Comparison of ENCODE assay signal across 29 cellular contexts in the genomic region with DNA sequence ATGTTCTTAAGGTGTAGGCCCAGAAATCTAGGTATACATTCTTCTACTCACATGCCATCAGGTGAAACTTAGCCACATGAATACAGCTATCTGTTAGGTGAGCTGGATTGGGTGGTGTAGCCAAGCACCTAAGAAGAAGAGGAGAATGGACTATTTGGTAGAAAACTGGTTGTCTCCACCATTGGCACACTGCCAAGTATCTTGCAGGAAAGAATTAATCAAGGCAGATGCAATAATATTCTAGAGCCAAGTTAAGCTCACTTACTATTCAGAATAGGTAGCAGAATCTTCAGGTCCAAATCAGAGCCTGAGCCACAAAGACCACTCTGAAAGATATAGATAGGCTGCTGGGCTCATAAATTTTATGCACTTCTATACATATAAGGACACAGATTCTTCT. TPM values are rescaled to one million over a fixed set of nuclear protein-coding genes. Genes with fewer than 3 reads are reported as not detected.
DNase-seq lines count a peak whose midpoint lies in the region; ATAC-seq, FAIRE-seq and TF ChIP-seq lines count a peak whose summit lies in the region.
"Had no signal": no experiment of that assay in that cellular context is flagged by ENCODE, and none has a peak within 500 bp of the region (broad histone marks: within the 10 kb centered on the region; RNA-seq: fewer than 3 reads in every experiment).

No MANE protein-coding gene starts in this region.

- H3K4me3 ChIP-seq in SK-N-SH (ENCODE audit: low read depth in 2 of 2, low read length in 1 of 2) (no peak overlapping the region), K562 (no peak overlapping the region)
- H3K4me3 ChIP-seq: A549; BLaER1 treated with 17β-estradiol and CSF1 and Interleukin-3, amounts not matched to agents 10 nM and 100 nM; PC-9; SJCRH30 had no signal

- H3K4me1 Mint-ChIP-seq in activated CD4-positive, alpha-beta memory T cell treated with anti-CD3 and anti-CD28 coated beads, Interleukin-2, amount 10 ng/mL, durations not matched to agents 7 days and 5 days: peaks cover 34% of the 10 kb centered on the region
- peaks cover 54 to 56% of the 10 kb centered on the region in 2 donors for H3K4me1 Mint-ChIP-seq in natural killer cell

- POLR2A ChIA-PET in SK-N-SH (lab: Yijun Ruan, JAX): no interaction called here
- POLR2A ChIA-PET in K562 (lab: Yijun Ruan, JAX): no interaction called here
- POLR2A ChIA-PET in activated CD4-positive, alpha-beta memory T cell treated with anti-CD3 and anti-CD28 coated beads, Interleukin-2, amount 10 ng/mL, durations not matched to agents 7 days and 5 days (lab: Charles Lee): no interaction called here

- H3K4me3 Mint-ChIP-seq in activated CD4-positive, alpha-beta memory T cell treated with anti-CD3 and anti-CD28 coated beads, Interleukin-2, amount 10 ng/mL, durations not matched to agents 7 days and 5 days: no peak overlapping the region
- H3K4me3 Mint-ChIP-seq in natural killer cell: no peak overlapping the region
- H3K4me3 Mint-ChIP-seq: CD4-positive, alpha-beta T cell; T-cell had no signal

- no peak overlapping the region for H2AFZ ChIP-seq in SK-N-SH (ENCODE audit: low read depth)
- H2AFZ ChIP-seq in K562 (ENCODE audit: low read depth, low read length): no peak overlapping the region
- H2AFZ ChIP-seq: PC-9 had no signal

- H3K9me1 ChIP-seq in K562 (ENCODE audit: control insufficient read depth, insufficient read depth, low read length): no peaks in the 10 kb centered on the region

- no peaks in the 10 kb centered on the region for H3K9me3 ChIP-seq in SK-N-SH
- H3K9me3 ChIP-seq in K562 (replicated peaks; ENCODE audit: control insufficient read depth, insufficient read depth, low read depth, low read length): no peaks in the 10 kb centered on the region
- H3K9me3 ChIP-seq: A549, SJCRH30 had no signal

- H3K4me2 ChIP-seq in SK-N-SH: no peak overlapping the region
- H3K4me2 ChIP-seq in K562 (ENCODE audit: insufficient read depth, low read length): 0 out of 2 replicates have a peak overlapping the region, but pooled peaks have one; percentile 1
- H3K4me2 ChIP-seq: A549, PC-9 had no signal

- TF ChIP-seq EP300 in SK-N-SH (IDR thresholded peaks at IDR 0.05; ENCODE audit: borderline replicate concordance in 1 of 2, low read depth in 1 of 2, low read length in 1 of 2) (no peak), Ishikawa (IDR thresholded peaks at IDR 0.05; ENCODE audit: borderline replicate concordance) (no peak), K562 (IDR thresholded peaks at IDR 0.05; ENCODE audit: low read length) (no peak)

- H3K27ac Mint-ChIP-seq in activated CD4-positive, alpha-beta memory T cell treated with anti-CD3 and anti-CD28 coated beads, Interleukin-2, amount 10 ng/mL, durations not matched to agents 7 days and 5 days: no peak overlapping the region
- H3K27ac Mint-ChIP-seq in natural killer cell: no peak overlapping the region
- H3K27ac Mint-ChIP-seq: CD4-positive, alpha-beta T cell had no signal

- DNase-seq in SK-N-SH (no peak), K562 (ENCODE audit: extremely low read depth in 1 of 4, low spot score in 3 of 4) (no peak), kidney glomerular epithelial cell (lab: John Stamatoyannopoulos, UW) (no peak), natural killer cell (no peak)
- no peak for DNase-seq in activated CD4-positive, alpha-beta memory T cell treated with anti-CD3 and anti-CD28 coated beads, Interleukin-2, amount 10 ng/mL, durations not matched to agents 7 days and 5 days
- DNase-seq: AML-193; CD4-positive, alpha-beta T cell; HCEC 1CT; Kasumi-1; MV-4-11; NCI-H1105; NCI-H1436 treated with DMSO at 0.1 percent for 48 hours; NCI-H187 treated with DMSO at 0.1 percent for 48 hours; NCI-H2107; NCI-H226; NCI-H510A; NCI-H748 treated with DMSO at 0.1 percent for 48 hours; NK-92 treated with Interleukin-12 subunit alpha and Interleukin-12 subunit beta, amount 100 ng/mL, for 24 hours; PC-9; SJCRH30; T-cell had no signal

- no peaks in the 10 kb centered on the region for H3K79me2 ChIP-seq in SK-N-SH (ENCODE audit: insufficient read depth)
- no peaks in the 10 kb centered on the region for H3K79me2 ChIP-seq in K562 (ENCODE audit: control insufficient read depth, insufficient read depth, low read length)

- no peaks in the 10 kb centered on the region for H3F3A ChIP-seq in SK-N-SH (replicated peaks; ENCODE audit: insufficient read depth)

- ATAC-seq in SK-N-SH treated with all-trans-retinoic acid at 6 μM for 48 hours (no peak), K562 (no peak), natural killer cell (no peak)
- ATAC-seq: A549, Right ventricle myocardium inferior, T-cell had no signal

- no peaks in the 10 kb centered on the region for H4K20me1 ChIP-seq in SK-N-SH (ENCODE audit: insufficient read depth)
- H4K20me1 ChIP-seq in K562 (replicated peaks; ENCODE audit: control insufficient read depth, insufficient read depth, low read length): no peaks in the 10 kb centered on the region
- H4K20me1 ChIP-seq: BLaER1 treated with 17β-estradiol and CSF1 and Interleukin-3, amounts not matched to agents 10 nM and 100 nM had no signal

- peaks cover 37% of the 10 kb centered on the region for H3K36me3 Mint-ChIP-seq in activated CD4-positive, alpha-beta memory T cell treated with anti-CD3 and anti-CD28 coated beads, Interleukin-2, amount 10 ng/mL, durations not matched to agents 7 days and 5 days (ENCODE audit: low read depth)
- H3K36me3 Mint-ChIP-seq in natural killer cell: no peaks in the 10 kb centered on the region

- intact Hi-C loops in K562 (cut with micrococcal nuclease): no loop called here
- intact Hi-C loops in natural killer cell (cut with micrococcal nuclease): no loop called here

- peak; percentile 72 for FAIRE-seq in K562 (lab: Jason Lieb, UNC)
- FAIRE-seq: A549, D721Med, G401.6, H1 had no signal

- H3K4me1 ChIP-seq in SK-N-SH (ENCODE audit: control insufficient read depth in 1 of 2, insufficient read depth in 2 of 2, low read depth in 1 of 2, low read length in 1 of 2) (no peaks in the 10 kb centered on the region), K562 (replicated peaks in 1 of 2; ENCODE audit: control insufficient read depth in 2 of 2, insufficient read depth in 2 of 2, low read length in 2 of 2) (peaks cover 0 to 7% of the 10 kb centered on the region in 2 experiments; a peak in 2 of 5 replicates)
- H3K4me1 ChIP-seq: A549, SJCRH30 had no signal

- TF ChIP-seq RAD21 in SK-N-SH (IDR thresholded peaks at IDR 0.05; ENCODE audit: low read length): no peak
- TF ChIP-seq RAD21 in Ishikawa (IDR thresholded peaks at IDR 0.05; ENCODE audit: low read depth): no peak
- TF ChIP-seq RAD21 in K562 (CRISPR knock-in tag; conservative IDR thresholded peaks at IDR 0.05 in 1 of 2, IDR thresholded peaks at IDR 0.05 in 1 of 2): no peak; a peak in 1 of 4 replicates

- TF ChIP-seq POLR2A in K562 (conservative IDR thresholded peaks at IDR 0.05): no peak

- H3K9me3 Mint-ChIP-seq in activated CD4-positive, alpha-beta memory T cell treated with anti-CD3 and anti-CD28 coated beads, Interleukin-2, amount 10 ng/mL, durations not matched to agents 7 days and 5 days: no peaks in the 10 kb centered on the region
- no peaks in the 10 kb centered on the region for H3K9me3 Mint-ChIP-seq in natural killer cell
- H3K9me3 Mint-ChIP-seq: CD4-positive, alpha-beta T cell; T-cell had no signal

- H3K9ac ChIP-seq in SK-N-SH (no peak overlapping the region), K562 (ENCODE audit: insufficient read depth in 1 of 2, low read depth in 2 of 2, low read length in 2 of 2) (no peak overlapping the region)

- H3K27ac ChIP-seq in SK-N-SH (ENCODE audit: low read depth in 2 of 2, low read length in 1 of 2) (no peak overlapping the region), K562 (ENCODE audit: extremely low read depth, low read depth, low read length) (no peak overlapping the region)
- H3K27ac ChIP-seq: A549, PC-9, SJCRH30 had no signal

- H3K9me2 ChIP-seq in SK-N-SH: no peaks in the 10 kb centered on the region

- peaks cover 83% of the 10 kb centered on the region for H3K27me3 Mint-ChIP-seq in activated CD4-positive, alpha-beta memory T cell treated with anti-CD3 and anti-CD28 coated beads, Interleukin-2, amount 10 ng/mL, durations not matched to agents 7 days and 5 days
- H3K27me3 Mint-ChIP-seq in natural killer cell (ENCODE audit: low read depth in 2 of 2): no peaks in the 10 kb centered on the region
- H3K27me3 Mint-ChIP-seq: CD4-positive, alpha-beta T cell; T-cell had no signal

- TF ChIP-seq CTCF in SK-N-SH (IDR thresholded peaks at IDR 0.05) (no peak), K562 (IDR thresholded peaks at IDR 0.05 in 2 of 3, conservative IDR thresholded peaks at IDR 0.05 in 1 of 3; ENCODE audit: insufficient read depth in 2 of 3, low read depth in 1 of 3, low read length in 3 of 3) (no peak), natural killer cell (IDR thresholded peaks at IDR 0.05) (no peak)

- H3K36me3 ChIP-seq in SK-N-SH (replicated peaks in 1 of 2; ENCODE audit: control insufficient read depth in 1 of 2, insufficient read depth in 2 of 2, low read length in 1 of 2): no peaks in the 10 kb centered on the region
- no peaks in the 10 kb centered on the region for H3K36me3 ChIP-seq in K562 (ENCODE audit: control insufficient read depth, insufficient read depth, low read length)
- H3K36me3 ChIP-seq: SJCRH30 had no signal

- H3K27me3 ChIP-seq in SK-N-SH (ENCODE audit: insufficient read depth) (no peaks in the 10 kb centered on the region), K562 (ENCODE audit: control insufficient read depth in 2 of 2, insufficient read depth in 2 of 2, low read length in 2 of 2) (peaks cover 0 to 3% of the 10 kb centered on the region in 2 experiments; a peak in 1 of 5 replicates)
- H3K27me3 ChIP-seq: BLaER1 treated with 17β-estradiol and CSF1 and Interleukin-3, amounts not matched to agents 10 nM and 100 nM; SJCRH30 had no signal

- no TSS peak for BruUV-seq in K562 (replicated peaks; lab: Mats Ljungman, UMichigan)

- in situ Hi-C loops in K562 (cut with MboI): no loop called here

- CTCF ChIA-PET in SK-N-SH (lab: Yijun Ruan, JAX) (interaction anchor here (1.0 kb wide), 1 partner anchor 14 kb away, joined by 3 read pairs; no protein-coding TSS in a partner anchor), K562 (lab: Yijun Ruan, JAX; ENCODE audit: low intra/inter-chr PET ratio) (no interaction called here)
- CTCF ChIA-PET in activated CD4-positive, alpha-beta memory T cell treated with anti-CD3 and anti-CD28 coated beads, Interleukin-2, amount 10 ng/mL, durations not matched to agents 7 days and 5 days (lab: Charles Lee): interaction anchor here (6.4 kb wide), 1 partner anchor 14 kb away, joined by 38 read pairs; no protein-coding TSS in a partner anchor

RNA-seq across cellular contexts. Expression of a gene that starts 45.7 kb away (rescaled TPM):
- polyA plus RNA-seq in SK-N-SH (2012; rRNA removed) (14.8 and 15.6 TPM in 2 replicates), K562 (2011; rRNA removed) (8.9 and 13.5 TPM in 2 replicates), K562 (2014; fragmentation: Illumina TruSeq; extraction: Trizol) (11.4 and 13.4 TPM in 2 replicates), K562 (2014; fragmentation: Nextera tagmentation; extraction: Ambion mirVana) (1 to 10 TPM; 1.9 to 2.9 TPM), K562 (2014; rRNA removed) (12.9 and 13.2 TPM in 2 replicates)
- polyA plus RNA-seq in SK-N-SH (2012; cell fraction: cytosol; rRNA removed): 16.8 and 20.6 TPM in 2 replicates
- polyA plus RNA-seq in SK-N-SH (2012; cell fraction: nucleus; rRNA removed): 4.8 and 7.6 TPM in 2 replicates
- total RNA-seq in K562 (2011; cell fraction: chromatin; rRNA removed; ENCODE audit: low replicate concordance): 13.2 and 17.0 TPM in 2 replicates
- total RNA-seq in K562 (2011; cell fraction: nucleolus; rRNA removed): 10.5 and 11.4 TPM in 2 replicates
- total RNA-seq in K562 (2011; cell fraction: nucleoplasm; rRNA removed): 15.1 and 18.4 TPM in 2 replicates
- total RNA-seq in K562 (2014; rRNA removed) (8.5 and 10.4 TPM in 2 replicates), K562 (2014; rRNA removed; fragmentation: Illumina TruSeq; extraction: Trizol) (11.8 and 13.6 TPM in 2 replicates), K562 (2015; rRNA removed; fragmentation: Illumina TruSeq; extraction: Trizol) (11.9 TPM in 2 replicates), K562 (2021) (11.1 and 11.6 TPM in 2 replicates), natural killer cell (1 to 10 TPM; 4.7 to 9.7 (median 7.0) TPM)
- polyA plus RNA-seq in K562 (2011; cell fraction: cytosol; rRNA removed): 8.6 and 10.7 TPM in 2 replicates
- polyA plus RNA-seq in K562 (2011; cell fraction: nucleus; rRNA removed): 5.1 and 5.7 TPM in 2 replicates
- polyA plus RNA-seq in K562 (2012): 6.8 and 7.5 TPM in 2 replicates
- polyA minus RNA-seq in K562 (2011; rRNA and poly(A)+ RNA removed): 11.6 and 13.2 TPM in 2 replicates
- polyA minus RNA-seq in K562 (2011; cell fraction: cytosol; rRNA and poly(A)+ RNA removed): 4.0 and 4.3 TPM in 2 replicates
- 7.6 and 7.8 TPM in 2 replicates for polyA minus RNA-seq in K562 (2011; cell fraction: nucleus; rRNA and poly(A)+ RNA removed)
- 10 to 100 TPM; 20.3 to 20.7 TPM for total RNA-seq in activated CD4-positive, alpha-beta memory T cell treated with anti-CD3 and anti-CD28 coated beads, Interleukin-2, amount 10 ng/mL, durations not matched to agents 7 days and 5 days
